Comparison of ENCODE assay signal across 15 cellular contexts in genomic region chr6:166551797-166552495, GRCh38. TPM values are rescaled to one million over a fixed set of nuclear protein-coding genes. Genes with fewer than 3 reads are reported as not detected.
DNase-seq lines count a peak whose midpoint lies in the region; ATAC-seq and TF ChIP-seq lines count a peak whose summit lies in the region.
"Had no signal": no experiment of that assay in that cellular context is flagged by ENCODE, and none has a peak within 500 bp of the region (broad histone marks: within the 10 kb centered on the region; RNA-seq: fewer than 3 reads in every experiment).

No MANE protein-coding gene starts in this region.

- H3K4me3 ChIP-seq in H7 (ENCODE audit: insufficient read depth, low read depth, low read length) (no peak overlapping the region), iPS DF 6.9 (ENCODE audit: low read length) (no peak overlapping the region), spleen (no peak overlapping the region)

- H3K36me3 Mint-ChIP-seq in WTC11, result no peaks in the 10 kb centered on the region
- H3K36me3 Mint-ChIP-seq: CD14-positive monocyte had no signal

- TF ChIP-seq CTCF in WTC11 (IDR thresholded peaks at IDR 0.05), result no peak
- no peak for TF ChIP-seq CTCF in spleen (IDR thresholded peaks at IDR 0.05 in 8 of 11, conservative IDR thresholded peaks at IDR 0.05 in 3 of 11)

- H3K27ac Mint-ChIP-seq in WTC11, result peak overlapping the region; percentile 54
- H3K27ac Mint-ChIP-seq: CD14-positive monocyte had no signal

- H3K9me3 ChIP-seq in iPS DF 6.9 (ENCODE audit: control insufficient read depth, insufficient read depth, low read length), result no peaks in the 10 kb centered on the region
- H3K9me3 ChIP-seq in spleen, result no peaks in the 10 kb centered on the region

- no peaks in the 10 kb centered on the region for H3K27me3 Mint-ChIP-seq in WTC11 (ENCODE audit: low read depth)

- peak overlapping the region; percentile 32 for H3K4me3 Mint-ChIP-seq in WTC11
- H3K4me3 Mint-ChIP-seq: CD14-positive monocyte had no signal

- DNase-seq in H7 (peak; percentile 77), WTC11 (ENCODE audit: low spot score) (no peak), iPS DF 6.9 (ENCODE audit: low read depth, low spot score) (peak; percentile 33), spleen (peak; percentile 38), kidney glomerular epithelial cell (lab: John Stamatoyannopoulos, UW) (no peak)
- DNase-seq in effector CD4-positive, alpha-beta T cell, result no peak
- DNase-seq: DMS 273 treated with DMSO at 0.1 percent for 48 hours, HCEC 1CT, NCI-H187, NCI-H226, NCI-H524 treated with DMSO at 0.1 percent for 48 hours, SHP77 had no signal

- H3K9me3 Mint-ChIP-seq in WTC11, result no peaks in the 10 kb centered on the region

- TF ChIP-seq POLR2A in spleen (IDR thresholded peaks at IDR 0.05), result no peak

- H3K27ac ChIP-seq in iPS DF 6.9 (ENCODE audit: low read length) (no peak overlapping the region), spleen (no peak overlapping the region)
- H3K27ac ChIP-seq: HL-60 had no signal

- peaks cover 60% of the 10 kb centered on the region for H3K4me1 Mint-ChIP-seq in WTC11

- no CpG with 5 or more reads among the region's 16 CpGs for WGBS in iPS DF 6.9 (ENCODE audit: insufficient coverage, insufficient read length)
- 91 to 94% (median 92%) methylated on average over 16 of the region's 16 CpGs for WGBS in spleen, 5 donors

- CTCF ChIA-PET in WTC11 (lab: Charles Lee), result interaction anchor here (1.3 kb wide), 1 partner anchor 21 kb away, joined by 5 read pairs; no protein-coding TSS in a partner anchor

- intact Hi-C loops in spleen (cut with DNase I; ENCODE audit: low total_unique reads), result no loop called here

- peak; percentile 88 for ATAC-seq in WTC11
- ATAC-seq in HG03354 (IDR thresholded peaks at IDR 0.05; ENCODE audit: poor library complexity, severe bottlenecking, unreplicated experiment), result no peak

- H3K27me3 ChIP-seq in H7 (ENCODE audit: control insufficient read depth, insufficient read depth, low read length), result no peaks in the 10 kb centered on the region
- no peaks in the 10 kb centered on the region for H3K27me3 ChIP-seq in iPS DF 6.9 (ENCODE audit: control insufficient read depth, insufficient read depth, low read length)
- no peaks in the 10 kb centered on the region for H3K27me3 ChIP-seq in spleen (replicated peaks in 1 of 7)

- H3K4me1 ChIP-seq in iPS DF 6.9 (ENCODE audit: control insufficient read depth, insufficient read depth, low read length) (peaks cover 6% of the 10 kb centered on the region), spleen (peaks cover 0 to 14% (median 8%) of the 10 kb centered on the region in 6 donors)

- POLR2A ChIA-PET in WTC11 (lab: Charles Lee), result no interaction called here

- no peaks in the 10 kb centered on the region for H3K36me3 ChIP-seq in H7 (replicated peaks; ENCODE audit: control insufficient read depth, insufficient read depth, low read length)
- no peaks in the 10 kb centered on the region for H3K36me3 ChIP-seq in iPS DF 6.9 (ENCODE audit: control insufficient read depth, insufficient read depth, low read length)
- H3K36me3 ChIP-seq in spleen, result peaks cover 0 to 5% (median 0%) of the 10 kb centered on the region in 6 donors

TF ChIP-seq in WTC11, 78 proteins besides CTCF, POLR2A, EP300 and RAD21:
- TF ChIP-seq ZBTB21 (CRISPR knock-in tag; IDR thresholded peaks at IDR 0.05; ENCODE audit: borderline replicate concordance), result 0 out of 2 replicates have a peak, but pooled peaks have one; percentile 37
- no peak for TF ChIP-seq RORB (CRISPR knock-in tag; IDR thresholded peaks at IDR 0.05)

RNA-seq across cellular contexts. Expression of gene RAMACL, which starts 34.5 kb away (rescaled TPM):
- 0.18 TPM in 1 of 2 replicates, not detected in the other for total RNA-seq in H7 (2014; rRNA removed; shearing (Covaris generic))
- total RNA-seq in WTC11 (2021) (0.30 to 0.79 TPM (median 0.53 TPM) in 3 replicates), spleen (1 to 10 TPM; 2.2 to 6.9 (median 5.4) TPM)
- polyA plus RNA-seq in spleen, result under 1 TPM; 0.23 to 0.38 (median 0.26) TPM

Comparison
In these comparisons a context has a peak if more than half of its experiments do, and no peak if none do; other contexts are left out.
1. DNase-seq: peak in H7 (single experiment), iPS DF 6.9 (single experiment) and spleen (single experiment); none in WTC11 (single experiment), kidney glomerular epithelial cell (single experiment) and effector CD4-positive, alpha-beta T cell (single experiment).